In genomic region chr19:18397242-18398202, GRCh38 we compare ENCODE assay signal across 8 cellular contexts. TPM values are rescaled to one million over a fixed set of nuclear protein-coding genes. Genes with fewer than 3 reads are reported as not detected.
DNase-seq lines count a peak whose midpoint lies in the region; ATAC-seq and TF ChIP-seq lines count a peak whose summit lies in the region.

TSS of gene LRRC25 (minus strand) at chr19:18397622. CDS start at chr19:18396963, 659 bp downstream.

- H3K36me3 ChIP-seq in SK-N-SH (replicated peaks in 1 of 2; ENCODE audit: control insufficient read depth in 1 of 2, insufficient read depth in 2 of 2, low read length in 1 of 2) = no peaks in the 10 kb centered on the region
- no peaks in the 10 kb centered on the region for H3K36me3 ChIP-seq in iPS-18a (ENCODE audit: control insufficient read depth, low read depth, low read length)

- peak; percentile 60 for ATAC-seq in GM21515 (IDR thresholded peaks at IDR 0.05; ENCODE audit: unreplicated experiment)
- ATAC-seq in stimulated activated memory B cell treated with anti-CD40 and anti-IgM and Interleukin-4, amounts not matched to agents 10 μg/mL and 1 μg/mL and 100 μg/mL, for 72 hours = peak; percentile 92
- ATAC-seq in GM21367 (IDR thresholded peaks at IDR 0.05; ENCODE audit: unreplicated experiment) = no peak
- no peak for ATAC-seq in HG02642 (IDR thresholded peaks at IDR 0.05; ENCODE audit: poor library complexity, unreplicated experiment)

- H3K4me3 Mint-ChIP-seq in stimulated activated memory B cell treated with anti-CD40 and anti-IgM and Interleukin-4, amounts not matched to agents 10 μg/mL and 1 μg/mL and 100 μg/mL, for 72 hours = peak within 1 kb of the TSS; percentile 61

- no peaks in the 10 kb centered on the region for H3K36me3 Mint-ChIP-seq in stimulated activated memory B cell treated with anti-CD40 and anti-IgM and Interleukin-4, amounts not matched to agents 10 μg/mL and 1 μg/mL and 100 μg/mL, for 72 hours

- no peak for TF ChIP-seq RAD21 in SK-N-SH (IDR thresholded peaks at IDR 0.05; ENCODE audit: low read length)

- no peaks in the 10 kb centered on the region for H3K9me3 ChIP-seq in SK-N-SH
- no peaks in the 10 kb centered on the region for H3K9me3 ChIP-seq in iPS-18a (ENCODE audit: control insufficient read depth, low read depth, low read length)

- no peak within 1 kb of the TSS for H3K4me2 ChIP-seq in SK-N-SH

- peaks cover 3% of the 10 kb centered on the region for H3F3A ChIP-seq in SK-N-SH (replicated peaks; ENCODE audit: insufficient read depth)

- H3K4me1 Mint-ChIP-seq in stimulated activated memory B cell treated with anti-CD40 and anti-IgM and Interleukin-4, amounts not matched to agents 10 μg/mL and 1 μg/mL and 100 μg/mL, for 72 hours = peaks cover 56% of the 10 kb centered on the region

- TF ChIP-seq CTCF in SK-N-SH (IDR thresholded peaks at IDR 0.05) = no peak

- POLR2A ChIA-PET in SK-N-SH (lab: Yijun Ruan, JAX) = no interaction called here

- peaks cover 12% of the 10 kb centered on the region for H3K27me3 Mint-ChIP-seq in stimulated activated memory B cell treated with anti-CD40 and anti-IgM and Interleukin-4, amounts not matched to agents 10 μg/mL and 1 μg/mL and 100 μg/mL, for 72 hours

- H3K4me1 ChIP-seq in SK-N-SH (ENCODE audit: control insufficient read depth in 1 of 2, insufficient read depth in 2 of 2, low read depth in 1 of 2, low read length in 1 of 2) (no peaks in the 10 kb centered on the region; a peak in 1 of 4 replicates), iPS-18a (ENCODE audit: control insufficient read depth, low read depth, low read length) (peaks cover 7% of the 10 kb centered on the region)

- 31% methylated on average over 21 of the region's 33 CpGs for WGBS in SK-N-SH (ENCODE audit: low lambda C conversion rate)

- H3K9ac ChIP-seq in SK-N-SH (no peak within 1 kb of the TSS), iPS-18a (ENCODE audit: low read length) (no peak within 1 kb of the TSS)

- no peaks in the 10 kb centered on the region for H4K20me1 ChIP-seq in SK-N-SH (ENCODE audit: insufficient read depth)

- H3K27ac ChIP-seq in SK-N-SH (ENCODE audit: low read depth in 2 of 2, low read length in 1 of 2) = no peak within 1 kb of the TSS
- H3K27ac ChIP-seq in iPS-18a (ENCODE audit: low read length) = no peak within 1 kb of the TSS

- H2AFZ ChIP-seq in SK-N-SH (ENCODE audit: low read depth) = no peak within 1 kb of the TSS

- H3K27ac Mint-ChIP-seq in stimulated activated memory B cell treated with anti-CD40 and anti-IgM and Interleukin-4, amounts not matched to agents 10 μg/mL and 1 μg/mL and 100 μg/mL, for 72 hours = peak within 1 kb of the TSS; percentile 68

- H3K27me3 ChIP-seq in SK-N-SH (ENCODE audit: insufficient read depth) = no peaks in the 10 kb centered on the region
- H3K27me3 ChIP-seq in iPS-18a (ENCODE audit: control insufficient read depth, insufficient read depth, low read length) = peaks cover 8% of the 10 kb centered on the region

- CTCF ChIA-PET in SK-N-SH (lab: Yijun Ruan, JAX) = interaction anchor here (0.9 to 3.9 kb wide), 7 partner anchors 9 to 118 kb away, joined by 3 to 25 read pairs (median 5); partner anchors contain the start of genes GDF15 and SSBP4

- no peak for TF ChIP-seq EP300 in SK-N-SH (IDR thresholded peaks at IDR 0.05; ENCODE audit: borderline replicate concordance in 1 of 2, low read depth in 1 of 2, low read length in 1 of 2)

- no peaks in the 10 kb centered on the region for H3K79me2 ChIP-seq in SK-N-SH (ENCODE audit: insufficient read depth)

- H3K4me3 ChIP-seq in SK-N-SH (ENCODE audit: low read depth in 2 of 2, low read length in 1 of 2) (no peak within 1 kb of the TSS), iPS-18a (ENCODE audit: low read length) (peak within 1 kb of the TSS; percentile 35)

- H3K9me2 ChIP-seq in SK-N-SH = no peaks in the 10 kb centered on the region

- peak; percentile 63 for DNase-seq in SK-N-SH
- no peak for DNase-seq in activated gamma-delta T cell (lab: John Stamatoyannopoulos, UW)
- DNase-seq in NCI-H2107 (lab: John Stamatoyannopoulos, UW) = no peak

- H3K9me3 Mint-ChIP-seq in stimulated activated memory B cell treated with anti-CD40 and anti-IgM and Interleukin-4, amounts not matched to agents 10 μg/mL and 1 μg/mL and 100 μg/mL, for 72 hours = no peaks in the 10 kb centered on the region

TF ChIP-seq in SK-N-SH, 30 proteins besides CTCF, POLR2A, EP300 and RAD21:
- TF ChIP-seq IRF3 (IDR thresholded peaks at IDR 0.05; ENCODE audit: low read depth, low read length) (no peak), MAX (IDR thresholded peaks at IDR 0.05; ENCODE audit: low read depth) (no peak), NRF1 (IDR thresholded peaks at IDR 0.05; ENCODE audit: low read depth, low read length) (no peak), JUND (IDR thresholded peaks at IDR 0.05) (no peak), POLR2AphosphoS5 (IDR thresholded peaks at IDR 0.05; ENCODE audit: low read depth, low read length) (no peak)

RNA-seq across cellular contexts. Expression of gene LRRC25, which starts in this region (rescaled TPM):
- polyA plus RNA-seq in SK-N-SH (2012; rRNA removed) = not detected in 2 replicates
- not detected in 2 replicates for polyA plus RNA-seq in SK-N-SH (2012; cell fraction: cytosol; rRNA removed)
- not detected in 2 replicates for polyA plus RNA-seq in SK-N-SH (2012; cell fraction: nucleus; rRNA removed)

Comparison
In these comparisons a context has a peak if more than half of its experiments do, and no peak if none do; other contexts are left out.
1. Peak in DNase-seq in SK-N-SH; RNA of the gene not detected or under 1 TPM.
2. ATAC-seq: peak in GM21515 (single experiment) and stimulated activated memory B cell treated with anti-CD40 and anti-IgM and Interleukin-4, amounts not matched to agents 10 μg/mL and 1 μg/mL and 100 μg/mL, for 72 hours (single experiment); none in GM21367 (single experiment) and HG02642 (single experiment).